ENCODE assay signal across 22 cellular contexts in the genomic region with DNA sequence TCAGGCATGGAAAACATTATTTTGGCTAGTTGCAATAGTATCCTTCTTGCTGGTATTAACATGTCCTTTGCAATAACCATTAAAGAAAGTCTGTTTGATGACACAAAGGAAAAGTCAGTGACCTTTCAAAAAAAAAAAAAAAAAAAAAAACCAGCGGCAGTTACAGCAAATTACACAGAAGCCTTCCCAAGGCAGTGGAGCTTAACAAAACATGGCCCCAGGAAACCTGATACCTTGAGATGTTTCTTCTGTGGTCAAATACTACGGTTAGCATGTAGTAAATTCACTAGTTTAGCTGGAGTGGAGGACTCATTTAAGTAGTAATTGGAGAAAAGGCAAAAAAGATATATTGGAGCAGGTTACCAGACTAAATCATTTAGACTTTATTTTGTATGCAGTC.
A peak's percentile ranks its signal among the peaks of the same experiment; 100 is the strongest.
DNase-seq lines count a peak whose midpoint lies in the region; ATAC-seq, FAIRE-seq and TF ChIP-seq lines count a peak whose summit lies in the region.
"Had no signal": no experiment of that assay in that cellular context is flagged by ENCODE, and none has a peak within 500 bp of the region (broad histone marks: within the 10 kb centered on the region; RNA-seq: fewer than 3 reads in every experiment).

No MANE protein-coding gene starts in this region.

- H3K4me3 Mint-ChIP-seq in T-helper 2 cell treated with Interferon-gamma antibody and Interleukin-4, amounts not matched to agents 5 μg/mL and 100 μg/mL, for 36 hours, result no peak overlapping the region
- H3K4me3 Mint-ChIP-seq: CD4-positive, CD25-positive, alpha-beta regulatory T cell; CD8-positive, alpha-beta memory T cell; H9 had no signal

- ATAC-seq in HG03159 (IDR thresholded peaks at IDR 0.05; ENCODE audit: unreplicated experiment), result no peak

- H3K4me1 Mint-ChIP-seq in T-helper 2 cell treated with Interferon-gamma antibody and Interleukin-4, amounts not matched to agents 5 μg/mL and 100 μg/mL, for 36 hours (ENCODE audit: low read depth), result no peaks in the 10 kb centered on the region
- H3K4me1 Mint-ChIP-seq: CD4-positive, CD25-positive, alpha-beta regulatory T cell; CD8-positive, alpha-beta memory T cell had no signal

- H3K9me3 Mint-ChIP-seq in T-helper 2 cell treated with Interferon-gamma antibody and Interleukin-4, amounts not matched to agents 5 μg/mL and 100 μg/mL, for 36 hours, result no peaks in the 10 kb centered on the region

- no peak for TF ChIP-seq CTCF in D721Med (IDR thresholded peaks at IDR 0.05; ENCODE audit: insufficient read depth, missing control alignments)

- no peaks in the 10 kb centered on the region for H3K27me3 Mint-ChIP-seq in T-helper 2 cell treated with Interferon-gamma antibody and Interleukin-4, amounts not matched to agents 5 μg/mL and 100 μg/mL, for 36 hours (ENCODE audit: low read depth)
- H3K27me3 Mint-ChIP-seq: CD4-positive, CD25-positive, alpha-beta regulatory T cell; CD8-positive, alpha-beta memory T cell had no signal

- no peaks in the 10 kb centered on the region for H3K36me3 Mint-ChIP-seq in T-helper 2 cell treated with Interferon-gamma antibody and Interleukin-4, amounts not matched to agents 5 μg/mL and 100 μg/mL, for 36 hours (ENCODE audit: low read depth)
- H3K36me3 Mint-ChIP-seq: CD4-positive, CD25-positive, alpha-beta regulatory T cell; CD8-positive, alpha-beta memory T cell had no signal

- DNase-seq in D721Med (ENCODE audit: insufficient read length, low spot score) (no peak), DMS53 treated with DMSO at 0.1 percent for 48 hours (lab: John Stamatoyannopoulos, UW; ENCODE audit: unreplicated experiment) (peak; percentile 8), NCI-H1105 treated with DMSO at 0.1 percent for 48 hours (lab: John Stamatoyannopoulos, UW) (peak; percentile 41), NCI-H69 (lab: John Stamatoyannopoulos, UW) (peak; percentile 82), D341Med (ENCODE audit: low spot score) (no peak), NCI-H1092 treated with DMSO at 0.1 percent for 48 hours (lab: John Stamatoyannopoulos, UW) (no peak)
- no peak for DNase-seq in T-helper 2 cell treated with Interferon-gamma antibody and Interleukin-4, amounts not matched to agents 5 μg/mL and 100 μg/mL, for 36 hours (ENCODE audit: low spot score)
- DNase-seq: ACHN; BE2C; C1 segment of cervical spinal cord; Caco-2; CD4-positive, CD25-positive, alpha-beta regulatory T cell; CD8-positive, alpha-beta memory T cell; DMS 273 treated with DMSO at 0.1 percent for 48 hours; DMS79; GDM1; H9; KG1 had no signal

- H3K27ac Mint-ChIP-seq in T-helper 2 cell treated with Interferon-gamma antibody and Interleukin-4, amounts not matched to agents 5 μg/mL and 100 μg/mL, for 36 hours, result no peak overlapping the region
- H3K27ac Mint-ChIP-seq: CD4-positive, CD25-positive, alpha-beta regulatory T cell; CD8-positive, alpha-beta memory T cell; H9 had no signal

- peak; percentile 58 for FAIRE-seq in D721Med (lab: Jason Lieb, UNC)
- FAIRE-seq: GM12892, GM18507, H1 had no signal

Comparison
In these comparisons a context has a peak if more than half of its experiments do, and no peak if none do; other contexts are left out.
1. DNase-seq: peak in DMS53 treated with DMSO at 0.1 percent for 48 hours (single experiment), NCI-H1105 treated with DMSO at 0.1 percent for 48 hours (single experiment) and NCI-H69 (single experiment); none in D721Med (single experiment), T-helper 2 cell treated with Interferon-gamma antibody and Interleukin-4, amounts not matched to agents 5 μg/mL and 100 μg/mL, for 36 hours (single experiment), D341Med (single experiment) and NCI-H1092 treated with DMSO at 0.1 percent for 48 hours (single experiment).